13 cellular contexts compared by ENCODE assay signal in genomic region chr17:16377804-16378400, GRCh38. TPM values are rescaled to one million over a fixed set of nuclear protein-coding genes. Genes with fewer than 3 reads are reported as not detected.
DNase-seq lines count a peak whose midpoint lies in the region; ATAC-seq and TF ChIP-seq lines count a peak whose summit lies in the region.
"Had no signal": no experiment of that assay in that cellular context is flagged by ENCODE, and none has a peak within 500 bp of the region (broad histone marks: within the 10 kb centered on the region; RNA-seq: fewer than 3 reads in every experiment).

No MANE protein-coding gene starts in this region.

- peaks cover 19% of the 10 kb centered on the region for H3K36me3 Mint-ChIP-seq in neural crest cell (ENCODE audit: low read depth)

- H3K4me3 Mint-ChIP-seq in neural crest cell, result peak overlapping the region; percentile 31
- H3K4me3 Mint-ChIP-seq: central memory CD8-positive, alpha-beta T cell; natural killer cell treated with Interleukin-12 subunit alpha and Interleukin-12 subunit beta and Interleukin-15 and Interleukin-18, amount 100 ng/mL, for 72 hours had no signal

- DNase-seq in AG08396 (ENCODE audit: low spot score) (peak; percentile 46), fibroblast of gingiva (ENCODE audit: low read depth) (peak; percentile 93), neural crest cell (ENCODE audit: low read depth, low spot score) (no peak), HuH-7 (ENCODE audit: low spot score) (no peak), COR-L47 (lab: John Stamatoyannopoulos, UW) (no peak), NOMO-1 treated with dmso at 0.1 percent for 144 hours (lab: John Stamatoyannopoulos, UW; ENCODE audit: unreplicated experiment) (no peak)
- no peak for DNase-seq in activated CD4-positive, alpha-beta T cell treated with anti-CD3 and anti-CD28 coated beads for 4 hours
- DNase-seq: NCI-H1105; stimulated activated CD4-positive, alpha-beta T cell treated with anti-CD3 and anti-CD28 coated beads, Interleukin-4, amount 100 ng/mL, for 1 hour; T1000 had no signal

- H3K9me3 Mint-ChIP-seq in neural crest cell, result no peaks in the 10 kb centered on the region
- H3K9me3 Mint-ChIP-seq: central memory CD8-positive, alpha-beta T cell; natural killer cell treated with Interleukin-12 subunit alpha and Interleukin-12 subunit beta and Interleukin-15 and Interleukin-18, amount 100 ng/mL, for 72 hours had no signal

- no peak for ATAC-seq in SK-N-SH treated with all-trans-retinoic acid at 6 μM for 48 hours
- ATAC-seq: natural killer cell treated with Interleukin-12 subunit alpha and Interleukin-12 subunit beta and Interleukin-15 and Interleukin-18, amount 100 ng/mL, for 72 hours had no signal

- H3K27ac Mint-ChIP-seq in neural crest cell (ENCODE audit: unreplicated experiment), result peak overlapping the region; percentile 28
- H3K27ac Mint-ChIP-seq: natural killer cell treated with Interleukin-12 subunit alpha and Interleukin-12 subunit beta and Interleukin-15 and Interleukin-18, amount 100 ng/mL, for 72 hours had no signal

- TF ChIP-seq CTCF in neural crest cell (conservative IDR thresholded peaks at IDR 0.05), result no peak

- H3K4me1 Mint-ChIP-seq in neural crest cell, result peaks cover 38% of the 10 kb centered on the region

- peaks cover 4% of the 10 kb centered on the region for H3K27me3 Mint-ChIP-seq in neural crest cell (ENCODE audit: low read depth)
- H3K27me3 Mint-ChIP-seq: central memory CD8-positive, alpha-beta T cell; natural killer cell treated with Interleukin-12 subunit alpha and Interleukin-12 subunit beta and Interleukin-15 and Interleukin-18, amount 100 ng/mL, for 72 hours had no signal

TF ChIP-seq in SK-N-SH treated with all-trans-retinoic acid at 6 μM for 48 hours, 23 proteins besides CTCF, POLR2A, EP300 and RAD21:
- TF ChIP-seq ISL1 (CRISPR knock-in tag; IDR thresholded peaks at IDR 0.05) (peak; percentile 73), RARB (CRISPR knock-in tag; IDR thresholded peaks at IDR 0.05) (no peak)
- TF ChIP-seq, protein P1, sequence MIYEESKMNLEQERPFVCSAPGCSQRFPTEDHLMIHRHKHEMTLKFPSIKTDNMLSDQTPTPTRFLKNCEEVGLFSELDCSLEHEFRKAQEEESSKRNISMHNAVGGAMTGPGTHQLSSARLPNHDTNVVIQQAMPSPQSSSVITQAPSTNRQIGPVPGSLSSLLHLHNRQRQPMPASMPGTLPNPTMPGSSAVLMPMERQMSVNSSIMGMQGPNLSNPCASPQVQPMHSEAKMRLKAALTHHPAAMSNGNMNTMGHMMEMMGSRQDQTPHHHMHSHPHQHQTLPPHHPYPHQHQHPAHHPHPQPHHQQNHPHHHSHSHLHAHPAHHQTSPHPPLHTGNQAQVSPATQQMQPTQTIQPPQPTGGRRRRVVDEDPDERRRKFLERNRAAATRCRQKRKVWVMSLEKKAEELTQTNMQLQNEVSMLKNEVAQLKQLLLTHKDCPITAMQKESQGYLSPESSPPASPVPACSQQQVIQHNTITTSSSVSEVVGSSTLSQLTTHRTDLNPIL (CRISPR knock-in tag; IDR thresholded peaks at IDR 0.05; ENCODE audit: low read depth), result 0 out of 2 replicates have a peak, but pooled peaks have one; percentile 38

RNA-seq across cellular contexts. Expression of gene UBB, which starts 3.0 kb away (rescaled TPM):
- 2,058 and 2,177 TPM in 2 replicates for total RNA-seq in neural crest cell

RNA-seq across cellular contexts. Expression of gene CENPV, which starts 24.6 kb away (rescaled TPM):
- 488 and 489 TPM in 2 replicates for total RNA-seq in neural crest cell

RNA-seq across cellular contexts. Expression of gene TRPV2, which starts 37.5 kb away (rescaled TPM):
- total RNA-seq in neural crest cell, result 0.98 and 1.3 TPM in 2 replicates

Comparison
In these comparisons a context has a peak if more than half of its experiments do, and no peak if none do; other contexts are left out.
1. DNase-seq: peak in AG08396 (single experiment) and fibroblast of gingiva (single experiment); none in neural crest cell (single experiment), HuH-7 (single experiment), COR-L47 (single experiment), NOMO-1 treated with dmso at 0.1 percent for 144 hours (single experiment) and activated CD4-positive, alpha-beta T cell treated with anti-CD3 and anti-CD28 coated beads for 4 hours (0 of 2).